Comparison of ENCODE assay signal across 22 cellular contexts in the genomic region with DNA sequence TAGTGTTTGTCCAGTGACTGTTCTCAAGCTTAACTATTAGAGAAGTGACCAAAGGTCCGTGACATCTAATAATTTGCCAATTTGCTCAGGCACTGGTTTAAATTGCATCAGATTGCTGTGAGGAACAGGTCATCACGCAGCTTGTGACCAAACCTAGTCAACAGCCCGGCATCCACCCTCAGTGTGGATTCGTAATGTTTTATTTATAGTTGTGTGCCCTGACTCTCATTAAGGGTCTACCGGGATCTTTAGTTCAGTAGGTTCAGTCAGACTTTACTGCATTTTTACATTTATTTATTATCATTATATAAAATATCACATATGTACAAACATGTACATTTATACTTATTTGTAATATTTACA. TPM values are rescaled to one million over a fixed set of nuclear protein-coding genes. Genes with fewer than 3 reads are reported as not detected.
DNase-seq lines count a peak whose midpoint lies in the region; ATAC-seq and TF ChIP-seq lines count a peak whose summit lies in the region.
"Had no signal": no experiment of that assay in that cellular context is flagged by ENCODE, and none has a peak within 500 bp of the region (broad histone marks: within the 10 kb centered on the region; RNA-seq: fewer than 3 reads in every experiment).

No MANE protein-coding gene starts in this region.

- H3K36me3 Mint-ChIP-seq in activated CD4-positive, alpha-beta memory T cell treated with anti-CD3 and anti-CD28 coated beads for 36 hours = no peaks in the 10 kb centered on the region
- H3K36me3 Mint-ChIP-seq: CD8-positive, alpha-beta T cell had no signal

- TF ChIP-seq CTCF in right atrium auricular region (IDR thresholded peaks at IDR 0.05) (no peak), gastrocnemius medialis (IDR thresholded peaks at IDR 0.05 in 4 of 5, conservative IDR thresholded peaks at IDR 0.05 in 1 of 5) (no peak)

- peaks cover 0 to 9% of the 10 kb centered on the region in 2 donors for H3K4me1 ChIP-seq in right atrium auricular region
- peaks cover 23 to 30% of the 10 kb centered on the region in 2 donors for H3K4me1 ChIP-seq in gastrocnemius medialis

- no peak overlapping the region for H3K4me3 Mint-ChIP-seq in activated CD4-positive, alpha-beta memory T cell treated with anti-CD3 and anti-CD28 coated beads for 36 hours
- H3K4me3 Mint-ChIP-seq: CD8-positive, alpha-beta T cell; HFFc6 had no signal

- peak overlapping the region; percentile 73 to 91 for H3K27ac ChIP-seq in right atrium auricular region
- H3K27ac ChIP-seq in gastrocnemius medialis = peak overlapping the region; percentile 76 to 91 (median 82)
- H3K27ac ChIP-seq: BLaER1, KMS-11 had no signal

- H3K9me3 Mint-ChIP-seq in activated CD4-positive, alpha-beta memory T cell treated with anti-CD3 and anti-CD28 coated beads for 36 hours = no peaks in the 10 kb centered on the region
- H3K9me3 Mint-ChIP-seq: HFFc6 had no signal

- DNase-seq in GM03348 (ENCODE audit: low spot score) = peak; percentile 23
- no peak for DNase-seq in right atrium auricular region (ENCODE audit: low spot score)
- peak; percentile 72 to 78 for DNase-seq in gastrocnemius medialis
- no peak for DNase-seq in stimulated activated CD4-positive, alpha-beta T cell treated with anti-CD3 and anti-CD28 coated beads, Interleukin-1b, Interleukin-23, amount 100 ng/mL, for 48 hours
- DNase-seq in activated CD4-positive, alpha-beta memory T cell treated with anti-CD3 and anti-CD28 coated beads for 36 hours = no peak
- no peak for DNase-seq in NCI-H2081 (lab: John Stamatoyannopoulos, UW)
- DNase-seq: DMS79, GDM1, GOT3, HFFc6, NCI-H1092, NCI-H146, NCI-H524, SIG-M5 had no signal

- ATAC-seq in gastrocnemius medialis (peak; percentile 86 to 87), GM18520 (IDR thresholded peaks at IDR 0.05; ENCODE audit: unreplicated experiment) (no peak)
- ATAC-seq: CD8-positive, alpha-beta T cell; HepG2 had no signal

- H3K36me3 ChIP-seq in right atrium auricular region (no peaks in the 10 kb centered on the region), gastrocnemius medialis (no peaks in the 10 kb centered on the region)
- H3K36me3 ChIP-seq: BLaER1 had no signal

- H3K4me3 ChIP-seq in right atrium auricular region = no peak overlapping the region
- no peak overlapping the region for H3K4me3 ChIP-seq in gastrocnemius medialis
- H3K4me3 ChIP-seq: BLaER1 had no signal

- H3K27ac Mint-ChIP-seq in activated CD4-positive, alpha-beta memory T cell treated with anti-CD3 and anti-CD28 coated beads for 36 hours = no peak overlapping the region
- H3K27ac Mint-ChIP-seq: CD8-positive, alpha-beta T cell; HFFc6 had no signal

- H3K9me3 ChIP-seq in right atrium auricular region (no peaks in the 10 kb centered on the region), gastrocnemius medialis (no peaks in the 10 kb centered on the region)
- H3K9me3 ChIP-seq: BLaER1 had no signal

- POLR2A ChIA-PET in activated CD4-positive, alpha-beta memory T cell treated with anti-CD3 and anti-CD28 coated beads for 36 hours (lab: Charles Lee) = no interaction called here

- H3K4me1 Mint-ChIP-seq in activated CD4-positive, alpha-beta memory T cell treated with anti-CD3 and anti-CD28 coated beads for 36 hours (ENCODE audit: low read depth) = peaks cover 6% of the 10 kb centered on the region

- peaks cover 16% of the 10 kb centered on the region for H3K27me3 Mint-ChIP-seq in activated CD4-positive, alpha-beta memory T cell treated with anti-CD3 and anti-CD28 coated beads for 36 hours

- in situ Hi-C loops in gastrocnemius medialis (cut with MboI; ENCODE audit: low sequenced_read_pairs in 4 of 4) = loop anchor here (10.0 to 25.0 kb wide), 3 partner anchors 109 to 417 kb away; a partner anchor contains a TSS

- CTCF ChIA-PET in activated CD4-positive, alpha-beta memory T cell treated with anti-CD3 and anti-CD28 coated beads for 36 hours (lab: Charles Lee) = interaction anchor here (0.9 kb wide), 1 partner anchor 25 kb away, joined by 3 read pairs; no protein-coding TSS in a partner anchor

- no peaks in the 10 kb centered on the region for H3K27me3 ChIP-seq in right atrium auricular region
- H3K27me3 ChIP-seq in gastrocnemius medialis = no peaks in the 10 kb centered on the region
- H3K27me3 ChIP-seq: BLaER1 had no signal

- intact Hi-C loops in gastrocnemius medialis (cut with DNase I; ENCODE audit: low total_unique reads) = loop anchor here (1.0 kb wide), 1 partner anchor 111 kb away; no protein-coding TSS in a partner anchor
- intact Hi-C loops in activated CD4-positive, alpha-beta memory T cell treated with anti-CD3 and anti-CD28 coated beads for 36 hours (cut with micrococcal nuclease) = loop anchor here (10.0 kb wide), 1 partner anchor 149 kb away; no protein-coding TSS in a partner anchor

- no peak for TF ChIP-seq POLR2A in gastrocnemius medialis (IDR thresholded peaks at IDR 0.05)

TF ChIP-seq in PFSK-1, 5 proteins besides CTCF, POLR2A, EP300 and RAD21:
- TF ChIP-seq, protein P1, sequence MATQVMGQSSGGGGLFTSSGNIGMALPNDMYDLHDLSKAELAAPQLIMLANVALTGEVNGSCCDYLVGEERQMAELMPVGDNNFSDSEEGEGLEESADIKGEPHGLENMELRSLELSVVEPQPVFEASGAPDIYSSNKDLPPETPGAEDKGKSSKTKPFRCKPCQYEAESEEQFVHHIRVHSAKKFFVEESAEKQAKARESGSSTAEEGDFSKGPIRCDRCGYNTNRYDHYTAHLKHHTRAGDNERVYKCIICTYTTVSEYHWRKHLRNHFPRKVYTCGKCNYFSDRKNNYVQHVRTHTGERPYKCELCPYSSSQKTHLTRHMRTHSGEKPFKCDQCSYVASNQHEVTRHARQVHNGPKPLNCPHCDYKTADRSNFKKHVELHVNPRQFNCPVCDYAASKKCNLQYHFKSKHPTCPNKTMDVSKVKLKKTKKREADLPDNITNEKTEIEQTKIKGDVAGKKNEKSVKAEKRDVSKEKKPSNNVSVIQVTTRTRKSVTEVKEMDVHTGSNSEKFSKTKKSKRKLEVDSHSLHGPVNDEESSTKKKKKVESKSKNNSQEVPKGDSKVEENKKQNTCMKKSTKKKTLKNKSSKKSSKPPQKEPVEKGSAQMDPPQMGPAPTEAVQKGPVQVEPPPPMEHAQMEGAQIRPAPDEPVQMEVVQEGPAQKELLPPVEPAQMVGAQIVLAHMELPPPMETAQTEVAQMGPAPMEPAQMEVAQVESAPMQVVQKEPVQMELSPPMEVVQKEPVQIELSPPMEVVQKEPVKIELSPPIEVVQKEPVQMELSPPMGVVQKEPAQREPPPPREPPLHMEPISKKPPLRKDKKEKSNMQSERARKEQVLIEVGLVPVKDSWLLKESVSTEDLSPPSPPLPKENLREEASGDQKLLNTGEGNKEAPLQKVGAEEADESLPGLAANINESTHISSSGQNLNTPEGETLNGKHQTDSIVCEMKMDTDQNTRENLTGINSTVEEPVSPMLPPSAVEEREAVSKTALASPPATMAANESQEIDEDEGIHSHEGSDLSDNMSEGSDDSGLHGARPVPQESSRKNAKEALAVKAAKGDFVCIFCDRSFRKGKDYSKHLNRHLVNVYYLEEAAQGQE (IDR thresholded peaks at IDR 0.05; ENCODE audit: insufficient read depth in 1 of 2, low read depth in 2 of 2, low read length in 2 of 2) = no peak
- TF ChIP-seq FOXP2 (optimal IDR thresholded peaks at IDR 0.05; ENCODE audit: borderline replicate concordance, extremely low read depth, extremely low read length, insufficient read depth) (peak; percentile 66), SIN3A (IDR thresholded peaks at IDR 0.05; ENCODE audit: borderline replicate concordance, insufficient read depth, low read length) (no peak)

RNA-seq across cellular contexts. Expression of a gene that starts 46.4 kb away (rescaled TPM):
- polyA plus RNA-seq in PFSK-1 (2012; ENCODE audit: insufficient read length, low read depth) = not detected
- total RNA-seq in right atrium auricular region (1 to 10 TPM in 1 of 2 donors, under 1 TPM in 1; 0.74 to 1.3 TPM), gastrocnemius medialis (1 to 10 TPM; 2.9 to 7.1 (median 3.5) TPM)
- not detected for total RNA-seq in activated CD4-positive, alpha-beta memory T cell treated with anti-CD3 and anti-CD28 coated beads for 36 hours
- total RNA-seq: CD8-positive, alpha-beta T cell; HepG2; HFFc6; MCF 10A had no signal
- polyA plus RNA-seq: AG04450, HepG2 had no signal

RNA-seq across cellular contexts. Expression of a gene that starts 50.9 kb away (rescaled TPM):
- 18.3 TPM for polyA plus RNA-seq in PFSK-1 (2012; ENCODE audit: insufficient read length, low read depth)
- total RNA-seq in right atrium auricular region (100 to 1,000 TPM; 211 to 258 TPM), gastrocnemius medialis (100 to 1,000 TPM; 200 to 308 (median 266) TPM)
- 1 to 10 TPM; 2.6 to 2.7 TPM for total RNA-seq in activated CD4-positive, alpha-beta memory T cell treated with anti-CD3 and anti-CD28 coated beads for 36 hours

Comparison
In these comparisons a context has a peak if more than half of its experiments do, and no peak if none do; other contexts are left out.
1. DNase-seq: peak in GM03348 (single experiment) and gastrocnemius medialis (2 of 2); none in right atrium auricular region (single experiment), stimulated activated CD4-positive, alpha-beta T cell treated with anti-CD3 and anti-CD28 coated beads, Interleukin-1b, Interleukin-23, amount 100 ng/mL, for 48 hours (single experiment), activated CD4-positive, alpha-beta memory T cell treated with anti-CD3 and anti-CD28 coated beads for 36 hours (single experiment) and NCI-H2081 (0 of 2).
2. RNA of a gene that starts 50.9 kb away (total RNA-seq): 200 to 308 TPM in gastrocnemius medialis and 211 to 258 TPM in right atrium auricular region; 2.6 to 2.7 TPM in activated CD4-positive, alpha-beta memory T cell treated with anti-CD3 and anti-CD28 coated beads for 36 hours; every median in the first group is over 10 times any median in the second.